ENCODE assay signal across 31 cellular contexts in the genomic region with DNA sequence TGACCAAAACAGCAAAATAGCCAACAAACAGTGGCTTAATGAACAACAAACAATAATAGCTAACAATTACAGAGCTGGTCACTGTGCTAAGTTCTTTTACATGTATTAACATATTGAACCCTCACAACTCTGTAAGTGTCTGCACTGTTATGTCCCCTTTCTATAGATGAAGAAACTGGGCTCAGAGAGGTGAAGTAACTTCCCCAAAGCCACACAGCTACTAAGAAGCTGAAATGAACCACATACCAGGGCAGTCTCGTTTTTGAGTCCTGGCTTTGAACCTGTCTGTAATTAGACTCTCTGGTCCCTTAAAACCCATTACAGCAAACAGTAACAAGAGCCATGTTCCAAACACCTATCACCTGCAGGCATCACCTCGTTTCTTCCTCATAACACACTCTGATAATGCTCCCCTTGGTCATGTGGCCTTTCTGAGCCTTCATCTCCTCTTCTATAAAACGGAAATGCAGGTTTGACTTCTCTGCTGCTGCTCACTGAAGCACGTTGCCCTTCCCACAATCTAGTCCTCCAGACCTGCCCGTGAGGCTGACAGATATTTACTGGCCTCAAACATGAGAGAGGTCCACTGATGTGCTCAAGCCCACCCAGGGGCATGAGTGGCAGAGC. TPM values are rescaled to one million over a fixed set of nuclear protein-coding genes. Genes with fewer than 3 reads are reported as not detected.
"Had no signal": no experiment of that assay in that cellular context is flagged by ENCODE, and none has a peak within 500 bp of the region (broad histone marks: within the 10 kb centered on the region; RNA-seq: fewer than 3 reads in every experiment).

No MANE protein-coding gene starts in this region.

- H3K4me1 ChIP-seq: adrenal gland, ascending aorta, colonic mucosa, left lung, sigmoid colon, upper lobe of right lung had no signal

- DNase-seq: activated CD4-positive, alpha-beta T cell treated with anti-CD3 and anti-CD28 coated beads for 1 hour; activated CD8-positive, alpha-beta memory T cell treated with anti-CD3 and anti-CD28 coated beads, Interleukin-2, amount 50 U/mL, for 4 hours; activated T-cell treated with anti-CD3 and anti-CD28 coated beads, Interleukin-2, amount 50 U/mL, for 24 hours; adrenal gland; brain microvascular endothelial cell; colonic mucosa; dorsolateral prefrontal cortex; effector memory CD8-positive, alpha-beta T cell; foreskin melanocyte; glutamatergic neuron; immature natural killer cell; left lung; naive thymus-derived CD8-positive, alpha-beta T cell; retina; sigmoid colon; stimulated activated CD4-positive, alpha-beta T cell treated with anti-CD3 and anti-CD28 coated beads, Interleukin-15, amount 100 ng/mL, for 24 hours; stimulated activated naive CD4-positive, alpha-beta T cell; upper lobe of right lung had no signal

- H3K9me3 ChIP-seq: adrenal gland, ascending aorta, colonic mucosa, left lung, sigmoid colon, thoracic aorta, upper lobe of right lung had no signal

- H3K36me3 ChIP-seq: adrenal gland, ascending aorta, brain microvascular endothelial cell, colonic mucosa, left lung, sigmoid colon, thoracic aorta, upper lobe of right lung had no signal

- H3K79me2 ChIP-seq: hepatocyte had no signal

- H3K4me3 ChIP-seq: adrenal gland, ascending aorta, colonic mucosa, dorsolateral prefrontal cortex, hepatocyte, left lung, lung, sigmoid colon, smooth muscle cell, thoracic aorta, upper lobe of right lung had no signal

- H3K9me3 Mint-ChIP-seq: activated T-cell treated with anti-CD3 and anti-CD28 coated beads, Interleukin-2, amount 50 U/mL, for 24 hours; activated T-helper 17 cell treated with anti-CD3 and anti-CD28 coated beads, Interleukin-2, amount 50 U/mL, for 72 hours; central memory CD8-positive, alpha-beta T cell; effector memory CD8-positive, alpha-beta T cell; immature natural killer cell; naive thymus-derived CD8-positive, alpha-beta T cell had no signal

- H3K27me3 ChIP-seq: adrenal gland, ascending aorta, colonic mucosa, dorsolateral prefrontal cortex, hepatocyte had no signal

- H3K27ac Mint-ChIP-seq: activated naive CD8-positive, alpha-beta T cell; activated T-cell treated with anti-CD3 and anti-CD28 coated beads, Interleukin-2, amount 50 U/mL, for 24 hours; activated T-helper 17 cell treated with anti-CD3 and anti-CD28 coated beads, Interleukin-2, amount 50 U/mL, for 72 hours; effector memory CD8-positive, alpha-beta T cell; immature natural killer cell; progenitor cell of endocrine pancreas had no signal

- H3K4me2 ChIP-seq: hepatocyte, smooth muscle cell had no signal

- H3K27ac ChIP-seq: adrenal gland, ascending aorta, brain microvascular endothelial cell, colonic mucosa, hepatocyte, left lung, sigmoid colon, thoracic aorta, upper lobe of right lung had no signal

- ATAC-seq: activated T-helper 17 cell treated with anti-CD3 and anti-CD28 coated beads, Interleukin-2, amount 50 U/mL, for 72 hours; effector memory CD8-positive, alpha-beta T cell; esophagus mucosa; left lung; naive thymus-derived CD8-positive, alpha-beta T cell; upper lobe of right lung had no signal

- H2AFZ ChIP-seq: hepatocyte had no signal

- H3K36me3 Mint-ChIP-seq: activated naive CD8-positive, alpha-beta T cell; immature natural killer cell; naive thymus-derived CD8-positive, alpha-beta T cell had no signal

RNA-seq across cellular contexts. Expression of a gene that starts 23.3 kb away (rescaled TPM):
- total RNA-seq: endothelial cell of umbilical vein; naive thymus-derived CD8-positive, alpha-beta T cell; T-helper 2 cell treated with Interferon-gamma antibody and Interleukin-4, amounts not matched to agents 100 ng/mL and 5 ng/mL, for 36 hours had no signal

RNA-seq across cellular contexts. Expression of a gene that starts 41.4 kb away (rescaled TPM):
- total RNA-seq: endothelial cell of umbilical vein; kidney epithelial cell; naive thymus-derived CD8-positive, alpha-beta T cell; smooth muscle cell; T-helper 2 cell treated with Interferon-gamma antibody and Interleukin-4, amounts not matched to agents 100 ng/mL and 5 ng/mL, for 36 hours had no signal

RNA-seq across cellular contexts. Expression of a gene that starts 53.8 kb away (rescaled TPM):
- total RNA-seq: activated T-helper 17 cell treated with anti-CD3 and anti-CD28 coated beads, Interleukin-2, amount 50 U/mL, for 72 hours; endothelial cell of umbilical vein; kidney epithelial cell; naive thymus-derived CD8-positive, alpha-beta T cell; progenitor cell of endocrine pancreas; smooth muscle cell; T-helper 2 cell treated with Interferon-gamma antibody and Interleukin-4, amounts not matched to agents 100 ng/mL and 5 ng/mL, for 36 hours had no signal
